ENCODE assay signal across 31 cellular contexts in the genomic region with DNA sequence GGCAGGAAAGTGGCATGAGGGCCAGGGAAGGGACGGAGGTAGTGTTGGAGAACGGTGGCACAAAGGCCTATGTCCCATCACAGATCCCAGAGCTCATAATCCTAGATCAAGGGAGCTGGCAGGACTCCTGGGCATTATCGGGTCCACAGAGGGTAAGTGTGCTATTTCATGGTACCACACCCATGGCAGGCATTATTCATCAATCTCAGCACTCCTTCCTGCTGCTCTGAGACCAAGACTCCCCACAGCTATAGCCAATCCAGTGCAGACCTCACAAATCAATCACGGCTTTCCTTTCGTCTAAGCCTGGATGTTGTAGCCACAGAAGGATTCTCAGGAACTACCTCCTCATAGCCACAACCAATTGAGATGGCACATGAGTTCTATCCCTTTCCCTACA.
A peak's percentile ranks its signal among the peaks of the same experiment; 100 is the strongest.
DNase-seq lines count a peak whose midpoint lies in the region; ATAC-seq, FAIRE-seq and TF ChIP-seq lines count a peak whose summit lies in the region.
"Had no signal": no experiment of that assay in that cellular context is flagged by ENCODE, and none has a peak within 500 bp of the region (broad histone marks: within the 10 kb centered on the region; RNA-seq: fewer than 3 reads in every experiment).

No MANE protein-coding gene starts in this region.

- H3K9me2 ChIP-seq in PC-3 (replicated peaks; ENCODE audit: low read length), result no peaks in the 10 kb centered on the region

- no peaks in the 10 kb centered on the region for H3K9me3 ChIP-seq in PC-3 (ENCODE audit: low read length)
- H3K9me3 ChIP-seq: ascending aorta, BE2C, esophagus squamous epithelium, gastrocnemius medialis, left lung, MG63, ovary, Peyer's patch had no signal

- POLR2A ChIA-PET in PC-3 (lab: Charles Lee; ENCODE audit: unreplicated experiment), result no interaction called here

- H3K79me2 ChIP-seq in PC-3 (ENCODE audit: low read length), result no peaks in the 10 kb centered on the region

- intact Hi-C loops in CD14-positive monocyte (cut with micrococcal nuclease), result loop anchor here in 1 of 2 donors (10.0 kb wide), 1 partner anchor 445 kb away; no protein-coding TSS in a partner anchor
- intact Hi-C loops in PC-3 (cut with micrococcal nuclease), result no loop called here

- no peak overlapping the region for H3K27ac ChIP-seq in PC-3 (ENCODE audit: low read length)
- H3K27ac ChIP-seq: ascending aorta, esophagus squamous epithelium, gastrocnemius medialis, left lung, ovary, Peyer's patch had no signal

- CTCF ChIA-PET in PC-3 (lab: Charles Lee), result no interaction called here

- H3K9me3 Mint-ChIP-seq in CD14-positive monocyte (peaks cover 0 to 2% (median 0%) of the 10 kb centered on the region in 7 donors), naive B cell (no peaks in the 10 kb centered on the region)
- no peaks in the 10 kb centered on the region for H3K9me3 Mint-ChIP-seq in activated naive CD8-positive, alpha-beta T cell treated with anti-CD3 and anti-CD28 coated beads, Interleukin-2, amount 50 U/mL, for 24 hours
- H3K9me3 Mint-ChIP-seq: activated naive CD4-positive, alpha-beta T cell treated with anti-CD3 and anti-CD28 coated beads, Interleukin-2, amount 10 ng/mL, durations not matched to agents 7 days and 5 days; nephron; type B pancreatic cell had no signal

- no TSS peak for BruUV-seq in PC-3 (replicated peaks; lab: Mats Ljungman, UMichigan)

- peak overlapping the region in 4 of 7 donors; percentile 35 to 79 (median 58) for H3K27ac Mint-ChIP-seq in CD14-positive monocyte
- peak overlapping the region; percentile 7 for H3K27ac Mint-ChIP-seq in activated naive CD8-positive, alpha-beta T cell treated with anti-CD3 and anti-CD28 coated beads, Interleukin-2, amount 50 U/mL, for 24 hours
- peak overlapping the region in 5 of 6 donors; percentile 7 to 79 (median 55) for H3K27ac Mint-ChIP-seq in naive B cell
- H3K27ac Mint-ChIP-seq: activated naive CD4-positive, alpha-beta T cell treated with anti-CD3 and anti-CD28 coated beads, Interleukin-2, amount 10 ng/mL, durations not matched to agents 7 days and 5 days; nephron; type B pancreatic cell had no signal

- H4K20me1 ChIP-seq in PC-3 (ENCODE audit: low read length), result no peaks in the 10 kb centered on the region

- DNase-seq in CD14-positive monocyte (ENCODE audit: low spot score) (no peak), HTR-8/SVneo (ENCODE audit: insufficient read length, low spot score) (no peak), naive B cell (no peak), iPS-NIHi7 (ENCODE audit: extremely low spot score) (no peak), HuH-7 (ENCODE audit: low spot score) (no peak), hippocampal formation (lab: John Stamatoyannopoulos, UW) (no peak), PC-3 (no peak)
- DNase-seq in activated naive CD8-positive, alpha-beta T cell treated with anti-CD3 and anti-CD28 coated beads, Interleukin-2, amount 50 U/mL, for 24 hours, result no peak
- DNase-seq: ACHN; activated CD4-positive, alpha-beta T cell treated with anti-CD3 and anti-CD28 coated beads, Interleukin-2, amount 50 U/mL, for 4 hours; activated naive CD4-positive, alpha-beta T cell treated with anti-CD3 and anti-CD28 coated beads, Interleukin-2, amount 10 ng/mL, durations not matched to agents 7 days and 5 days; activated T-cell treated with anti-CD3 and anti-CD28 coated beads, Interleukin-2, amount 50 U/mL, for 1 hour; BE2C; esophagus squamous epithelium; gastrocnemius medialis; GF-D8; H7; hypothalamus; KG1; MG63; NCI-H2029 treated with DMSO at 0.1 percent for 48 hours; NCI-H2227 treated with DMSO at 0.1 percent for 48 hours; ovary; Peyer's patch; SIG-M5; stimulated activated CD4-positive, alpha-beta T cell treated with anti-CD3 and anti-CD28 coated beads, Interleukin-2, amount 100 ng/mL, for 24 hours had no signal

- H3K4me3 Mint-ChIP-seq in CD14-positive monocyte, result no peak overlapping the region
- no peak overlapping the region for H3K4me3 Mint-ChIP-seq in activated naive CD8-positive, alpha-beta T cell treated with anti-CD3 and anti-CD28 coated beads, Interleukin-2, amount 50 U/mL, for 24 hours
- no peak overlapping the region for H3K4me3 Mint-ChIP-seq in naive B cell
- H3K4me3 Mint-ChIP-seq: activated naive CD4-positive, alpha-beta T cell treated with anti-CD3 and anti-CD28 coated beads, Interleukin-2, amount 10 ng/mL, durations not matched to agents 7 days and 5 days; nephron; type B pancreatic cell had no signal

- H3K4me3 ChIP-seq in PC-3 (ENCODE audit: low read length), result no peak overlapping the region
- H3K4me3 ChIP-seq: ascending aorta, esophagus squamous epithelium, gastrocnemius medialis, left lung, MG63, ovary, Peyer's patch, smooth muscle cell had no signal

- FAIRE-seq in HTR-8/SVneo (lab: Jason Lieb, UNC), result peak; percentile 75

- H3K9ac ChIP-seq in PC-3 (ENCODE audit: low read length), result no peak overlapping the region

- H3K36me3 ChIP-seq in PC-3 (ENCODE audit: low read depth, low read length), result no peaks in the 10 kb centered on the region
- H3K36me3 ChIP-seq: BE2C, ovary had no signal

- no peaks in the 10 kb centered on the region for H3F3A ChIP-seq in PC-3 (ENCODE audit: low read length, unreplicated experiment)

- no peak for ATAC-seq in activated naive CD8-positive, alpha-beta T cell treated with anti-CD3 and anti-CD28 coated beads, Interleukin-2, amount 50 U/mL, for 24 hours
- ATAC-seq in naive B cell (ENCODE audit: low read depth in 2 of 2), result no peak
- ATAC-seq in PC-3, result no peak
- ATAC-seq: gastrocnemius medialis, left lung had no signal

- H3K4me1 Mint-ChIP-seq in CD14-positive monocyte (no peaks in the 10 kb centered on the region), naive B cell (peaks cover 6 to 17% (median 9%) of the 10 kb centered on the region in 3 donors)
- peaks cover 3% of the 10 kb centered on the region for H3K4me1 Mint-ChIP-seq in activated naive CD8-positive, alpha-beta T cell treated with anti-CD3 and anti-CD28 coated beads, Interleukin-2, amount 50 U/mL, for 24 hours
- H3K4me1 Mint-ChIP-seq: nephron had no signal

- H3K4me2 ChIP-seq in PC-3 (ENCODE audit: low read length), result no peak overlapping the region
- H3K4me2 ChIP-seq: smooth muscle cell had no signal

- TF ChIP-seq CTCF in CD14-positive monocyte (IDR thresholded peaks at IDR 0.05), result no peak
- TF ChIP-seq CTCF in PC-3 (conservative IDR thresholded peaks at IDR 0.05; ENCODE audit: low read depth, low read length), result no peak

- H3K27me3 ChIP-seq in PC-3 (ENCODE audit: low read length), result no peaks in the 10 kb centered on the region
- H3K27me3 ChIP-seq: ascending aorta, BE2C, esophagus squamous epithelium, gastrocnemius medialis, left lung, MG63, ovary, Peyer's patch had no signal

- peaks cover 10% of the 10 kb centered on the region; the same call in 1 of the 2 replicates for H3K4me1 ChIP-seq in PC-3 (ENCODE audit: insufficient read depth, low read length)
- H3K4me1 ChIP-seq: ascending aorta, BE2C, esophagus squamous epithelium, gastrocnemius medialis, left lung, Peyer's patch had no signal

- H3K27me3 Mint-ChIP-seq in CD14-positive monocyte (ENCODE audit: low read depth in 3 of 3), result no peaks in the 10 kb centered on the region
- H3K27me3 Mint-ChIP-seq in activated naive CD8-positive, alpha-beta T cell treated with anti-CD3 and anti-CD28 coated beads, Interleukin-2, amount 50 U/mL, for 24 hours, result no peaks in the 10 kb centered on the region
- no peaks in the 10 kb centered on the region for H3K27me3 Mint-ChIP-seq in naive B cell
- H3K27me3 Mint-ChIP-seq: activated naive CD4-positive, alpha-beta T cell treated with anti-CD3 and anti-CD28 coated beads, Interleukin-2, amount 10 ng/mL, durations not matched to agents 7 days and 5 days had no signal

- peaks cover 81 to 99% of the 10 kb centered on the region in 2 donors for H3K36me3 Mint-ChIP-seq in CD14-positive monocyte
- peaks cover 32% of the 10 kb centered on the region for H3K36me3 Mint-ChIP-seq in activated naive CD8-positive, alpha-beta T cell treated with anti-CD3 and anti-CD28 coated beads, Interleukin-2, amount 50 U/mL, for 24 hours (ENCODE audit: low read depth)
- peaks cover 11 to 45% of the 10 kb centered on the region in 2 donors for H3K36me3 Mint-ChIP-seq in naive B cell

- H2AFZ ChIP-seq in PC-3 (ENCODE audit: low read length), result no peak overlapping the region

Comparison
In these comparisons a context has a peak if more than half of its experiments do, and no peak if none do; other contexts are left out.
1. H3K27ac Mint-ChIP-seq: peak in every context shown above with its lines; median percentile 58 in CD14-positive monocyte; 55 in naive B cell; 7 in activated naive CD8-positive, alpha-beta T cell treated with anti-CD3 and anti-CD28 coated beads, Interleukin-2, amount 50 U/mL, for 24 hours.